Comparison of ENCODE assay signal across 8 cellular contexts in the genomic region with DNA sequence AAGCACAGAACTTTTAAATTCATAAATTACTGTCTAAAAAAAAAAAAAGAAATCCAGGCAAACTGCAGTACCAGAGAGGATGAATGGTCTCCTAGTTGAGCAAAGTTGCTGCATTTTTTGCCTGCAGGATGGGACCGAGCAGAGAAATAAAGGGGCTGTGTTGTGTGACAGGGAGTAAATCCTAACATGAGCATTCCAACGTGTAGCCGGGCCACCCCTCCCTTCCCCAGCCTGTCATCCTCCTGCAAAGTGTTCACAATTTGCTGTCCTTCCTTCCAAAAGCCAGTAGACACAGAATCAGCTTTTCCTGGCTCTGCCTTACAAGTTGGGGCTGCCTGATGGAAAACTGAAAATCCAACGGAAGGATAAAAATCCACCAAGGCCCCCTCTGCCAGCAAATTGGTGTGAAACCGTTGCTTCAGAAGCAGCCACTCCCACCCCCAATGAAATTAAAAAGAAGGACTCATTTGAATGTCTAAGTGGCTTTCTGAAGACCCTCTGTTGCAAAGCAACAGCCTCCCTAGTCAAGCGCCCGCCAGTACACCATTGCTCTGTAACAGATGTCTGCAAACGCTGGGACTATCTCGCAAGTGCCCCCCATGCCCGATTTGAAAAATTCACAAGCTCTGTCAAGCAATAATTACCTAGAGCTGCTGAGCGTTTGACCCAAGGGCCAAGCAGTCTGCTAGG. TPM values are rescaled to one million over a fixed set of nuclear protein-coding genes. Genes with fewer than 3 reads are reported as not detected.
DNase-seq lines count a peak whose midpoint lies in the region; TF ChIP-seq lines count a peak whose summit lies in the region.

No MANE protein-coding gene starts in this region.

- no peaks in the 10 kb centered on the region for H3K9me2 ChIP-seq in neural cell (ENCODE audit: insufficient read depth, low read length)

- H3K27ac ChIP-seq in BLaER1, result peak overlapping the region; percentile 85
- H3K27ac ChIP-seq in neural cell (ENCODE audit: low read length), result no peak overlapping the region

- H3K4me2 ChIP-seq in BLaER1, result peak overlapping the region; percentile 96
- H3K4me2 ChIP-seq in neural cell (ENCODE audit: low read length), result peak overlapping the region; percentile 47

- peak; percentile 58 for DNase-seq in NCI-H82 (lab: John Stamatoyannopoulos, UW)
- no peak for DNase-seq in epithelial cell of proximal tubule (ENCODE audit: low read depth)
- DNase-seq in NCI-H2081 treated with DMSO at 0.1 percent for 48 hours (lab: John Stamatoyannopoulos, UW), result no peak
- no peak for DNase-seq in iPS-NIHi7 (ENCODE audit: extremely low spot score)
- DNase-seq in activated gamma-delta T cell (lab: John Stamatoyannopoulos, UW), result no peak
- DNase-seq in NCI-H2029 (lab: John Stamatoyannopoulos, UW), result no peak

- H3K4me3 ChIP-seq in BLaER1 (peak overlapping the region; percentile 87), epithelial cell of proximal tubule (ENCODE audit: low read depth, low read length) (peak overlapping the region; percentile 66), neural cell (ENCODE audit: low read length) (peak overlapping the region; percentile 66)

- no peak for TF ChIP-seq RAD21 in neural cell (conservative IDR thresholded peaks at IDR 0.05)

- H3K9me3 ChIP-seq in BLaER1, result no peaks in the 10 kb centered on the region
- no peaks in the 10 kb centered on the region for H3K9me3 ChIP-seq in neural cell (ENCODE audit: low read length)

- no peaks in the 10 kb centered on the region for H4K20me1 ChIP-seq in BLaER1
- no peaks in the 10 kb centered on the region for H4K20me1 ChIP-seq in neural cell (ENCODE audit: insufficient read depth)

- TF ChIP-seq CTCF in epithelial cell of proximal tubule (conservative IDR thresholded peaks at IDR 0.05; ENCODE audit: low read depth, low read length) (no peak), neural cell (IDR thresholded peaks at IDR 0.05; ENCODE audit: poor library complexity, severe bottlenecking) (no peak)

- TF ChIP-seq EP300 in neural cell (conservative IDR thresholded peaks at IDR 0.05; ENCODE audit: poor library complexity, severe bottlenecking), result no peak

- no peaks in the 10 kb centered on the region for H3K27me3 ChIP-seq in BLaER1
- peaks cover 24% of the 10 kb centered on the region for H3K27me3 ChIP-seq in neural cell (ENCODE audit: insufficient read depth, low read depth, low read length)

- no peaks in the 10 kb centered on the region for H3F3A ChIP-seq in neural cell (ENCODE audit: insufficient read depth, low read length, poor library complexity, severe bottlenecking)

- H3K79me2 ChIP-seq in neural cell (replicated peaks; ENCODE audit: insufficient read depth, low read length), result no peaks in the 10 kb centered on the region

- no peaks in the 10 kb centered on the region for H3K36me3 ChIP-seq in BLaER1
- no peaks in the 10 kb centered on the region for H3K36me3 ChIP-seq in neural cell (ENCODE audit: insufficient read depth, low read length)

- peaks cover 86% of the 10 kb centered on the region for H3K4me1 ChIP-seq in BLaER1

- no peak overlapping the region for H2AFZ ChIP-seq in neural cell (ENCODE audit: low read depth, low read length)

- H3K9ac ChIP-seq in BLaER1, result peak overlapping the region; percentile 87
- peak overlapping the region; percentile 20 for H3K9ac ChIP-seq in neural cell (ENCODE audit: low read length)

TF ChIP-seq in neural cell, 6 proteins besides CTCF, POLR2A, EP300 and RAD21:
- TF ChIP-seq POLR2AphosphoS5 (IDR thresholded peaks at IDR 0.05) (no peak), MXI1 (conservative IDR thresholded peaks at IDR 0.05; ENCODE audit: poor library complexity, severe bottlenecking) (no peak), SMC3 (conservative IDR thresholded peaks at IDR 0.05; ENCODE audit: poor library complexity) (no peak), EZH2 (IDR thresholded peaks at IDR 0.05; ENCODE audit: borderline replicate concordance, insufficient read depth, low read length, poor library complexity, severe bottlenecking) (no peak), TAF1 (IDR thresholded peaks at IDR 0.05; ENCODE audit: low read depth) (no peak)
- TF ChIP-seq, protein P1, sequence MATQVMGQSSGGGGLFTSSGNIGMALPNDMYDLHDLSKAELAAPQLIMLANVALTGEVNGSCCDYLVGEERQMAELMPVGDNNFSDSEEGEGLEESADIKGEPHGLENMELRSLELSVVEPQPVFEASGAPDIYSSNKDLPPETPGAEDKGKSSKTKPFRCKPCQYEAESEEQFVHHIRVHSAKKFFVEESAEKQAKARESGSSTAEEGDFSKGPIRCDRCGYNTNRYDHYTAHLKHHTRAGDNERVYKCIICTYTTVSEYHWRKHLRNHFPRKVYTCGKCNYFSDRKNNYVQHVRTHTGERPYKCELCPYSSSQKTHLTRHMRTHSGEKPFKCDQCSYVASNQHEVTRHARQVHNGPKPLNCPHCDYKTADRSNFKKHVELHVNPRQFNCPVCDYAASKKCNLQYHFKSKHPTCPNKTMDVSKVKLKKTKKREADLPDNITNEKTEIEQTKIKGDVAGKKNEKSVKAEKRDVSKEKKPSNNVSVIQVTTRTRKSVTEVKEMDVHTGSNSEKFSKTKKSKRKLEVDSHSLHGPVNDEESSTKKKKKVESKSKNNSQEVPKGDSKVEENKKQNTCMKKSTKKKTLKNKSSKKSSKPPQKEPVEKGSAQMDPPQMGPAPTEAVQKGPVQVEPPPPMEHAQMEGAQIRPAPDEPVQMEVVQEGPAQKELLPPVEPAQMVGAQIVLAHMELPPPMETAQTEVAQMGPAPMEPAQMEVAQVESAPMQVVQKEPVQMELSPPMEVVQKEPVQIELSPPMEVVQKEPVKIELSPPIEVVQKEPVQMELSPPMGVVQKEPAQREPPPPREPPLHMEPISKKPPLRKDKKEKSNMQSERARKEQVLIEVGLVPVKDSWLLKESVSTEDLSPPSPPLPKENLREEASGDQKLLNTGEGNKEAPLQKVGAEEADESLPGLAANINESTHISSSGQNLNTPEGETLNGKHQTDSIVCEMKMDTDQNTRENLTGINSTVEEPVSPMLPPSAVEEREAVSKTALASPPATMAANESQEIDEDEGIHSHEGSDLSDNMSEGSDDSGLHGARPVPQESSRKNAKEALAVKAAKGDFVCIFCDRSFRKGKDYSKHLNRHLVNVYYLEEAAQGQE (IDR thresholded peaks at IDR 0.05; ENCODE audit: borderline replicate concordance), result no peak

RNA-seq across cellular contexts. Expression of gene FRMD4B, which starts 0.7 kb away (rescaled TPM):
- 8.5 and 21.7 TPM in 2 replicates for total RNA-seq in epithelial cell of proximal tubule
- polyA plus RNA-seq in neural cell, result 4.8 and 6.2 TPM in 2 replicates
- 11.9 and 12.7 TPM in 2 replicates for polyA minus RNA-seq in neural cell
